Comparison of ENCODE assay signal across 1 cellular context in genomic region chr10:58641708-58642107, GRCh38.
TF ChIP-seq lines count a peak whose summit lies in the region.

No MANE protein-coding gene starts in this region.

TF ChIP-seq in HCT116, 20 proteins besides CTCF, POLR2A, EP300 and RAD21 (continued from another document):
- TF ChIP-seq, protein P1, sequence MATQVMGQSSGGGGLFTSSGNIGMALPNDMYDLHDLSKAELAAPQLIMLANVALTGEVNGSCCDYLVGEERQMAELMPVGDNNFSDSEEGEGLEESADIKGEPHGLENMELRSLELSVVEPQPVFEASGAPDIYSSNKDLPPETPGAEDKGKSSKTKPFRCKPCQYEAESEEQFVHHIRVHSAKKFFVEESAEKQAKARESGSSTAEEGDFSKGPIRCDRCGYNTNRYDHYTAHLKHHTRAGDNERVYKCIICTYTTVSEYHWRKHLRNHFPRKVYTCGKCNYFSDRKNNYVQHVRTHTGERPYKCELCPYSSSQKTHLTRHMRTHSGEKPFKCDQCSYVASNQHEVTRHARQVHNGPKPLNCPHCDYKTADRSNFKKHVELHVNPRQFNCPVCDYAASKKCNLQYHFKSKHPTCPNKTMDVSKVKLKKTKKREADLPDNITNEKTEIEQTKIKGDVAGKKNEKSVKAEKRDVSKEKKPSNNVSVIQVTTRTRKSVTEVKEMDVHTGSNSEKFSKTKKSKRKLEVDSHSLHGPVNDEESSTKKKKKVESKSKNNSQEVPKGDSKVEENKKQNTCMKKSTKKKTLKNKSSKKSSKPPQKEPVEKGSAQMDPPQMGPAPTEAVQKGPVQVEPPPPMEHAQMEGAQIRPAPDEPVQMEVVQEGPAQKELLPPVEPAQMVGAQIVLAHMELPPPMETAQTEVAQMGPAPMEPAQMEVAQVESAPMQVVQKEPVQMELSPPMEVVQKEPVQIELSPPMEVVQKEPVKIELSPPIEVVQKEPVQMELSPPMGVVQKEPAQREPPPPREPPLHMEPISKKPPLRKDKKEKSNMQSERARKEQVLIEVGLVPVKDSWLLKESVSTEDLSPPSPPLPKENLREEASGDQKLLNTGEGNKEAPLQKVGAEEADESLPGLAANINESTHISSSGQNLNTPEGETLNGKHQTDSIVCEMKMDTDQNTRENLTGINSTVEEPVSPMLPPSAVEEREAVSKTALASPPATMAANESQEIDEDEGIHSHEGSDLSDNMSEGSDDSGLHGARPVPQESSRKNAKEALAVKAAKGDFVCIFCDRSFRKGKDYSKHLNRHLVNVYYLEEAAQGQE (IDR thresholded peaks at IDR 0.05; ENCODE audit: low read depth), result no peak
- TF ChIP-seq SP1 (IDR thresholded peaks at IDR 0.05; ENCODE audit: low read depth) (no peak), YY1 (IDR thresholded peaks at IDR 0.05; ENCODE audit: extremely low read depth, insufficient replicate concordance, low read depth, low read length) (no peak)
